ENCODE assay signal across 8 cellular contexts in the genomic region with DNA sequence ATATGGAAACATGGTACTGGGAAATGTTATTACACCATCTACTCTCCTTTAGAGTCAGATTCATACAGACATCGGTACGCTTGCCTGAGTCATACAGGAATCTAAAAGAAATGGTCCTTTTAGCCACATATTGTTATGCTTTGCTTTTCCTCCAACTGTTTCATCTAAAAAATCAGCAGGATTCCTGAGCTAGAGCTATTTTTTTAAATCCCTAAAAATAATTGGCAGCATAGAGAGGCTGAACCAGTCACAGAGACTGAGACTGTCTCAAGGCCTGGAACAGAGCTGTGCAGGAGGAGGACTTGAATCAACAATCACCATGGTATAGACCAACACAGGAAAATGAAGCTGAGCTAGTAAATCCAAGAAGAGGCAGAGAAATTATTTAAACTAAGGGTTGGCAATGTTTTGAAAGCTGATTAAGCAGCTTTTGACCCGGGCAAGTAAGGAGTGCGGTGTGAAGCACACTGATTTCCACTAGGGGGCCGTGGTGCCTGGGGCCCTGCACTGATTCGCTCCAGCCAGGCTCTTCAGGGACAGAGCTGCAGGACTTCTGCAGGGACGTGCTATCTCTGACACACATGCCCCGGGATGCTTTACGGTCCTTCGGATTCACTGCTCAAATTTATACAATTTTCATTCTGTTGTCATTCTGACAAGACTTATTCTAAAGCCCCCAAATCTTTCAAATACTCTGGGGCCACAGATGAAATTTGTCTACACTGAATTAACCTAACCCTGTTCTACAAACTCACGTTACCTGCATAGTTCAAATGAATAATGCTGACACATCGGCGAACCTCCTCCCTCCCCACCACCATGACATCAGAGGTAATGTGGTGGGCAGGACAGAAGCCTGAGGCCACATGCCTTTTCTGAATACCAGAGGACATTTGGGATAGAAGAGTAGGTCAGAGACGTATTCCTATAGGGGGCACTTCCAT.
DNase-seq lines count a peak whose midpoint lies in the region; ATAC-seq, FAIRE-seq and TF ChIP-seq lines count a peak whose summit lies in the region.

No MANE protein-coding gene starts in this region.

- peak overlapping the region; percentile 53 for H3K27ac Mint-ChIP-seq in osteocyte (ENCODE audit: unreplicated experiment)

- H3K4me3 Mint-ChIP-seq in osteocyte (ENCODE audit: unreplicated experiment): no peak overlapping the region

- no peak overlapping the region for H3K4me3 ChIP-seq in foreskin fibroblast (ENCODE audit: low read depth in 1 of 2, low read length in 2 of 2)

- no peaks in the 10 kb centered on the region for H3K27me3 Mint-ChIP-seq in osteocyte (ENCODE audit: unreplicated experiment)

- no peaks in the 10 kb centered on the region for H3K9me3 Mint-ChIP-seq in osteocyte (ENCODE audit: unreplicated experiment)

- peak; percentile 88 for TF ChIP-seq CTCF in foreskin fibroblast (IDR thresholded peaks at IDR 0.05; ENCODE audit: low read depth, low read length)
- peak; percentile 91 for TF ChIP-seq CTCF in osteocyte (IDR thresholded peaks at IDR 0.05)

- no peaks in the 10 kb centered on the region for H3K36me3 Mint-ChIP-seq in osteocyte (ENCODE audit: unreplicated experiment)

- DNase-seq in Caki2 (ENCODE audit: low read depth) (peak; percentile 57), GM19239 (ENCODE audit: insufficient read length, low spot score) (peak; percentile 17), NCI-H748 treated with DMSO at 0.1 percent for 48 hours (lab: John Stamatoyannopoulos, UW) (peak; percentile 38), activated T-cell treated with anti-CD3 and anti-CD28 coated beads for 1 hour (ENCODE audit: low read depth) (peak; percentile 13), foreskin fibroblast (peak; percentile 47 to 74), osteocyte (ENCODE audit: extremely low spot score, unreplicated experiment) (no peak), DMS79 (lab: John Stamatoyannopoulos, UW) (no peak)

- in situ Hi-C loops in Caki2 (cut with HindIII; ENCODE audit: low pct_unique_long_range_greater_than_20kb, low sequenced_read_pairs): no loop called here

- FAIRE-seq in GM19239 (lab: Jason Lieb, UNC): peak; percentile 92

- peak; percentile 93 for ATAC-seq in HG03135 (IDR thresholded peaks at IDR 0.05; ENCODE audit: unreplicated experiment)

- H3K4me1 Mint-ChIP-seq in osteocyte (ENCODE audit: unreplicated experiment): peaks cover 27% of the 10 kb centered on the region

Comparison
In these comparisons a context has a peak if more than half of its experiments do, and no peak if none do; other contexts are left out.
1. DNase-seq: peak in Caki2 (single experiment), GM19239 (single experiment), NCI-H748 treated with DMSO at 0.1 percent for 48 hours (single experiment), activated T-cell treated with anti-CD3 and anti-CD28 coated beads for 1 hour (single experiment) and foreskin fibroblast (2 of 2); none in osteocyte (single experiment) and DMS79 (single experiment).